ENCODE assay signal across 11 cellular contexts in the genomic region with DNA sequence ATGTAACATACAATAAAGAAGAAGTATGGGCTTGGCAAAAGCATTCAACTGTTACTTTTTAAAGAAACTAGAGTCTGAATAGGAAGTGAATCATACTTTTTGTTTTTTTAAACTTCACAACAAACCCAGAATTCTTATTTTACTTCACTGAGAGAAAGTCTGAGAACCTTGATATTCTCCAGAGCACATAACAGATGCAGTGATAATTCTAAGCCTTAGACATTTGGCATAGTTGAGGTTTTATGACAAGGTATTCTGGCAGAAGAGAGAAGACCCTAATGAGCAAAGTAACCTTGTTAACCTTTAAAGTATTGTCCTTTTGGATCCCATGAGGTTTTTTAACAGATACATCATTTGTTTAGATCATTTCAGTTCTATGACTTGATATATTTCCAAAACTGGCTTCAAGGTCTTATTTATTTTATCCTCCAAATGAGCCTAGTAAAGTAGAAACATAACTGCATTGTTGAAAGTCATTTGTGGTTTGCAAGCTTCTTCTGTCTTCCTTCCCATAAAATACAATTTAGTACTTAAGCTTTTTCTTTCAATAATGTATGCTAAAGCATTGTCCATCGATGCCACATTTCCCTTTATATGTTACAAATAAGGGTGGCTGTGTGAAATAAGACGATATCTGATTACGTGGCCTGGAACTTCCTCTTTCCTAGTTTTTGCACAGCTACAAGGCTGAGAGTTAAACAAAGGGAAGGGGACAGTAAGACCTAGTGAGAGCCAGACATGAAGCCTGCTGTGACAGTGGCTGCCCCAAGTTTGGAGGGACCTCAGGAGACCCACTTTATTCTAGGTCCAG.
DNase-seq lines count a peak whose midpoint lies in the region; ATAC-seq and TF ChIP-seq lines count a peak whose summit lies in the region.
"Had no signal": no experiment of that assay in that cellular context is flagged by ENCODE, and none has a peak within 500 bp of the region (broad histone marks: within the 10 kb centered on the region; RNA-seq: fewer than 3 reads in every experiment).

No MANE protein-coding gene starts in this region.

- H3K4me3 Mint-ChIP-seq in naive thymus-derived CD8-positive, alpha-beta T cell, result no peak overlapping the region
- H3K4me3 Mint-ChIP-seq: activated T-cell treated with anti-CD3 and anti-CD28 coated beads, Interleukin-2, amount 50 U/mL, for 72 hours had no signal

- DNase-seq in NCI-H446 treated with DMSO at 0.1 percent for 48 hours (lab: John Stamatoyannopoulos, UW) (peak; percentile 76), colonic mucosa (no peak), pulmonary artery endothelial cell (ENCODE audit: low read depth, low spot score) (peak; percentile 44), NCI-H82 treated with DMSO at 0.1 percent for 48 hours (lab: John Stamatoyannopoulos, UW; ENCODE audit: unreplicated experiment) (no peak)
- DNase-seq in naive thymus-derived CD8-positive, alpha-beta T cell, result no peak
- DNase-seq: activated T-cell treated with anti-CD3 and anti-CD28 coated beads, Interleukin-2, amount 50 U/mL, for 72 hours; H7 had no signal

- no peaks in the 10 kb centered on the region for H3K4me1 ChIP-seq in colonic mucosa

- H3K4me1 Mint-ChIP-seq in naive thymus-derived CD8-positive, alpha-beta T cell, result peaks cover 0 to 12% (median 0%) of the 10 kb centered on the region in 4 donors

- H3K4me3 ChIP-seq in colonic mucosa, result no peak overlapping the region

- peak; percentile 69 for ATAC-seq in GM18511 (IDR thresholded peaks at IDR 0.05; ENCODE audit: unreplicated experiment)
- ATAC-seq in esophagus mucosa, result no peak
- no peak for ATAC-seq in HG03196 (IDR thresholded peaks at IDR 0.05; ENCODE audit: unreplicated experiment)
- ATAC-seq in naive thymus-derived CD8-positive, alpha-beta T cell, result no peak
- ATAC-seq: activated T-cell treated with anti-CD3 and anti-CD28 coated beads, Interleukin-2, amount 50 U/mL, for 72 hours had no signal

- H3K36me3 ChIP-seq in colonic mucosa, result no peaks in the 10 kb centered on the region

- H3K27ac Mint-ChIP-seq in naive thymus-derived CD8-positive, alpha-beta T cell, result no peak overlapping the region
- H3K27ac Mint-ChIP-seq: activated T-cell treated with anti-CD3 and anti-CD28 coated beads, Interleukin-2, amount 50 U/mL, for 72 hours had no signal

- H3K9me3 ChIP-seq in colonic mucosa, result no peaks in the 10 kb centered on the region

- peaks cover 3 to 39% (median 5%) of the 10 kb centered on the region in 5 donors for H3K27me3 Mint-ChIP-seq in naive thymus-derived CD8-positive, alpha-beta T cell

- H3K9me3 Mint-ChIP-seq in naive thymus-derived CD8-positive, alpha-beta T cell, result peaks cover 0 to 25% (median 7%) of the 10 kb centered on the region in 9 donors

- H3K9ac ChIP-seq in colonic mucosa (ENCODE audit: low read depth in 2 of 2, low read length in 2 of 2), result no peak overlapping the region

- no peak for TF ChIP-seq CTCF in colonic mucosa (IDR thresholded peaks at IDR 0.05)

- H3K27me3 ChIP-seq in colonic mucosa, result no peaks in the 10 kb centered on the region

- intact Hi-C loops in colonic mucosa (cut with DNase I), result no loop called here

- peaks cover 0 to 7% (median 0%) of the 10 kb centered on the region in 3 donors for H3K36me3 Mint-ChIP-seq in naive thymus-derived CD8-positive, alpha-beta T cell

- POLR2A ChIA-PET in naive thymus-derived CD8-positive, alpha-beta T cell (lab: Charles Lee), result no interaction called here

- peak overlapping the region; percentile 23 for H3K27ac ChIP-seq in colonic mucosa
- H3K27ac ChIP-seq: epithelial cell of prostate had no signal

Comparison
In these comparisons a context has a peak if more than half of its experiments do, and no peak if none do; other contexts are left out.
1. DNase-seq: peak in NCI-H446 treated with DMSO at 0.1 percent for 48 hours (single experiment) and pulmonary artery endothelial cell (single experiment); none in colonic mucosa (single experiment), NCI-H82 treated with DMSO at 0.1 percent for 48 hours (single experiment) and naive thymus-derived CD8-positive, alpha-beta T cell (0 of 10).